ENCODE assay signal across 14 cellular contexts in the genomic region with DNA sequence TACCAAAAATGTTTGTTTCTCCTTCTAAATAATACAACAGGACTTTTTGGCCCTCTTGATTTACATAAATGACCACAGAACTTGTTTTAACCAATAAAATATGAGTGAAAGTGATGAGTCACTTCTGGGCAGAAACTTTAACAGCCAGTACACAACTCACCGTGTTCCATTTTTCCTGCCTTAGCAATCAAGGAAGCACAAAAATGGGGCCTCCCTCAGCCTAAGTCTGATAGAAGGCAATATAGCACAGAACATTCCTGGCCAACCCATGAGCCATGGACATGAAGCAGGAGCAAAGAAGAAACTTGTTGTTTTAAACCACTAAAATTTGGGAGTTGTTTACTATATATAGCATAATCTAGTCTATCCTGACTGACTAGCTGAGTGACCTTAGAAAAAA.
DNase-seq lines count a peak whose midpoint lies in the region; TF ChIP-seq lines count a peak whose summit lies in the region.
"Had no signal": no experiment of that assay in that cellular context is flagged by ENCODE, and none has a peak within 500 bp of the region (broad histone marks: within the 10 kb centered on the region; RNA-seq: fewer than 3 reads in every experiment).

No MANE protein-coding gene starts in this region.

- no peaks in the 10 kb centered on the region for H3K27me3 ChIP-seq in right atrium auricular region
- H3K27me3 ChIP-seq: pancreas had no signal

- H3K4me3 ChIP-seq in fibroblast of the aortic adventitia (ENCODE audit: low read depth, low read length) = no peak overlapping the region
- H3K4me3 ChIP-seq in right atrium auricular region = no peak overlapping the region
- H3K4me3 ChIP-seq: pancreas had no signal

- no peaks in the 10 kb centered on the region for H3K9me3 ChIP-seq in right atrium auricular region
- H3K9me3 ChIP-seq: pancreas had no signal

- no peaks in the 10 kb centered on the region for H3K4me1 ChIP-seq in right atrium auricular region

- DNase-seq in H4 (ENCODE audit: low spot score) (peak; percentile 66), SW480 (ENCODE audit: low spot score) (peak; percentile 65), fibroblast of the aortic adventitia (ENCODE audit: low read depth) (peak; percentile 58), HuH-7.5 (ENCODE audit: low spot score) (no peak), NAMALWA (ENCODE audit: low spot score) (no peak), right atrium auricular region (ENCODE audit: low spot score) (no peak), DMS 273 (lab: John Stamatoyannopoulos, UW; ENCODE audit: unreplicated experiment) (no peak)
- DNase-seq: activated CD8-positive, alpha-beta T cell treated with anti-CD3 and anti-CD28 coated beads, Interleukin-2, amount 10 ng/mL, durations not matched to agents 7 days and 5 days; AML-193; left ventricle myocardium superior; NCI-H524; pancreas; stimulated activated CD4-positive, alpha-beta T cell treated with anti-CD3 and anti-CD28 coated beads, Interleukin-4, amount 100 ng/mL, for 24 hours had no signal

- no peaks in the 10 kb centered on the region for H3K36me3 ChIP-seq in right atrium auricular region
- H3K36me3 ChIP-seq: pancreas had no signal

- H3K27ac ChIP-seq in 22Rv1 (peak overlapping the region; percentile 41; the same call in 1 of the 2 replicates), right atrium auricular region (no peak overlapping the region)
- H3K27ac ChIP-seq: pancreas had no signal

- TF ChIP-seq CTCF in 22Rv1 (IDR thresholded peaks at IDR 0.05) (no peak), fibroblast of the aortic adventitia (IDR thresholded peaks at IDR 0.05; ENCODE audit: insufficient read depth, low read length) (no peak), right atrium auricular region (IDR thresholded peaks at IDR 0.05) (no peak)

Comparison
In these comparisons a context has a peak if more than half of its experiments do, and no peak if none do; other contexts are left out.
1. DNase-seq: peak in H4 (single experiment), SW480 (single experiment) and fibroblast of the aortic adventitia (single experiment); none in HuH-7.5 (single experiment), NAMALWA (single experiment), right atrium auricular region (single experiment) and DMS 273 (single experiment).